Comparison of ENCODE assay signal across 8 cellular contexts in the genomic region with DNA sequence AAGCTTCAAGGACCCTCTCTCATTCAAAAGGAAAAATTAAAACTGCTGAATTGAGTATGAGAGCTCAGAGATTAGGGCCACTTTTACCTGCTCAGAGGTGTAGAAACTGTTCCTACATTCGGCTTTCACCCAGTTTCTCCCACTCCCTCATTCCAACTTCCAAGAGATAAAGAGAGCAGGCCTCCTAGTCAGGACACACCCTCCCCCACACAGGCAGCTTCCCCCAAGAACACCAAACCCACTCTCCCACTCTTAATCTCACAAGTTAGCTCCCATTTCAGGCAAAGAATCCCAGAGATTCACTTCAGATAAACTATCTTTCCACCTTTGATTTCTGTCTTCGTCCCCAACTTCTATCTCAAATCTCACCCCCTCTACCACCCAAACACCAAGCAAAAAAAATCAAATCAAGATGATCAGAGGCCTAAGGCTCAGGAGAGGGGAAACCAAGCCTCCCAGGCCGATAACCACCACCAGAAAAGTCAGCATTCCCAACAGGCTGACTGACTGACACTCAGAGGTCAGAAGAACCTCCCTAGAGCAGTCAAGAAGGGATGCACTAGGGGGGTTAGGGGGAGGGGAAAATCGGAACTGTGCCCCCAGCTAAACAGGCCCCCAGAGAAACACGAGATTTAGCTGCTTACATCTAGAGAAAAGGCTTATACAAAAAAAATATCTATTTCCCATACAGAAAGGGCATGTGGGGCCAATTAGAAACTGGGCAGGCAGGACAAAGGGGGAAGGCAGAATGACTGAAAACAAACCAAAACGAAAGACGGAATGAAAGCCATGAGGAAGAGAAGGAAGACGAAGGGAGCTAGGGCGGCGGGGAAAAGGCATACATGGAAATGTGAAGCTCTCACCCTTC. TPM values are rescaled to one million over a fixed set of nuclear protein-coding genes. Genes with fewer than 3 reads are reported as not detected.
DNase-seq lines count a peak whose midpoint lies in the region; ATAC-seq and TF ChIP-seq lines count a peak whose summit lies in the region.

No MANE protein-coding gene starts in this region.

- WGBS in GM23248 (ENCODE audit: low coverage in 1 of 2, low lambda C conversion rate in 2 of 2, missing lambda C conversion rate in 2 of 2), 2 experiments: 6 to 8% methylated on average over 10 of the region's 10 CpGs
- 1% methylated on average over 10 of the region's 10 CpGs for WGBS in smooth muscle cell (ENCODE audit: low lambda C conversion rate)

- H3K9me3 ChIP-seq in GM23248 (ENCODE audit: low read depth) (no peaks in the 10 kb centered on the region), smooth muscle cell (replicated peaks; ENCODE audit: low read depth) (no peaks in the 10 kb centered on the region)

- H3K9ac ChIP-seq in GM23248: peak overlapping the region; percentile 95
- H3K9ac ChIP-seq in smooth muscle cell (ENCODE audit: low read depth): peak overlapping the region; percentile 89

- H3K27me3 ChIP-seq in GM23248 (replicated peaks; ENCODE audit: insufficient read depth) (no peaks in the 10 kb centered on the region), smooth muscle cell (ENCODE audit: low read depth) (no peaks in the 10 kb centered on the region)

- no peak overlapping the region for H2AFZ ChIP-seq in GM23248
- H2AFZ ChIP-seq in smooth muscle cell (ENCODE audit: low read depth): no peak overlapping the region

- H3K27ac ChIP-seq in GM23248: peak overlapping the region; percentile 71
- H3K27ac ChIP-seq in smooth muscle cell (ENCODE audit: low read depth): peak overlapping the region; percentile 83

- peak overlapping the region; percentile 79 for H3K27ac Mint-ChIP-seq in activated CD4-positive, alpha-beta memory T cell treated with anti-CD3 and anti-CD28 coated beads, Interleukin-2, amount 10 ng/mL, durations not matched to agents 7 days and 5 days
- peak overlapping the region; percentile 93 for H3K27ac Mint-ChIP-seq in glutamatergic neuron (ENCODE audit: unreplicated experiment)

- POLR2A ChIA-PET in activated CD4-positive, alpha-beta memory T cell treated with anti-CD3 and anti-CD28 coated beads, Interleukin-2, amount 10 ng/mL, durations not matched to agents 7 days and 5 days (lab: Charles Lee): interaction anchor here (0.7 to 3.7 kb wide), 13 partner anchors 8 to 231 kb away, joined by 3 to 37 read pairs (median 4); partner anchors contain the start of genes ACIN1, C14orf119, CDH24 and RBM23

- peaks cover 5% of the 10 kb centered on the region; the same call in 1 of the 2 replicates for H4K20me1 ChIP-seq in GM23248 (ENCODE audit: insufficient read depth)
- peaks cover 43% of the 10 kb centered on the region for H4K20me1 ChIP-seq in smooth muscle cell (ENCODE audit: low read depth)

- in situ Hi-C loops in GM23248 (cut with MboI): no loop called here

- no peak for TF ChIP-seq CTCF in glutamatergic neuron (IDR thresholded peaks at IDR 0.05; ENCODE audit: partially characterized antibody, unreplicated experiment)
- TF ChIP-seq CTCF in smooth muscle cell (IDR thresholded peaks at IDR 0.05; ENCODE audit: borderline replicate concordance, insufficient read depth, poor library complexity, severe bottlenecking): no peak

- H3K27me3 Mint-ChIP-seq in activated CD4-positive, alpha-beta memory T cell treated with anti-CD3 and anti-CD28 coated beads, Interleukin-2, amount 10 ng/mL, durations not matched to agents 7 days and 5 days: no peaks in the 10 kb centered on the region
- H3K27me3 Mint-ChIP-seq in glutamatergic neuron (ENCODE audit: unreplicated experiment): peaks cover 7% of the 10 kb centered on the region

- peak overlapping the region; percentile 97 for H3K4me3 ChIP-seq in GM23248
- peak overlapping the region; percentile 76 for H3K4me3 ChIP-seq in smooth muscle cell

- H3F3A ChIP-seq in GM23248 (ENCODE audit: insufficient read depth): peaks cover 51% of the 10 kb centered on the region
- H3F3A ChIP-seq in smooth muscle cell (ENCODE audit: low read depth): peaks cover 24% of the 10 kb centered on the region

- peaks cover 60% of the 10 kb centered on the region for H3K36me3 Mint-ChIP-seq in activated CD4-positive, alpha-beta memory T cell treated with anti-CD3 and anti-CD28 coated beads, Interleukin-2, amount 10 ng/mL, durations not matched to agents 7 days and 5 days (ENCODE audit: low read depth)
- H3K36me3 Mint-ChIP-seq in glutamatergic neuron (ENCODE audit: unreplicated experiment): peaks cover 5% of the 10 kb centered on the region

- CTCF ChIA-PET in activated CD4-positive, alpha-beta memory T cell treated with anti-CD3 and anti-CD28 coated beads, Interleukin-2, amount 10 ng/mL, durations not matched to agents 7 days and 5 days (lab: Charles Lee): interaction anchor here (0.8 to 4.2 kb wide), 13 partner anchors 12 to 232 kb away, joined by 3 to 31 read pairs (median 5); partner anchors contain the start of genes ACIN1, AJUBA, C14orf119 and CDH24

- peak overlapping the region; percentile 97 for H3K4me3 Mint-ChIP-seq in activated CD4-positive, alpha-beta memory T cell treated with anti-CD3 and anti-CD28 coated beads, Interleukin-2, amount 10 ng/mL, durations not matched to agents 7 days and 5 days
- peak overlapping the region; percentile 94 for H3K4me3 Mint-ChIP-seq in glutamatergic neuron (ENCODE audit: unreplicated experiment)

- H3K4me1 Mint-ChIP-seq in activated CD4-positive, alpha-beta memory T cell treated with anti-CD3 and anti-CD28 coated beads, Interleukin-2, amount 10 ng/mL, durations not matched to agents 7 days and 5 days: peaks cover 37% of the 10 kb centered on the region
- H3K4me1 Mint-ChIP-seq in glutamatergic neuron (ENCODE audit: low read depth, unreplicated experiment): peaks cover 29% of the 10 kb centered on the region

- H3K79me2 ChIP-seq in GM23248 (ENCODE audit: insufficient read depth): peaks cover 97% of the 10 kb centered on the region
- H3K79me2 ChIP-seq in smooth muscle cell (ENCODE audit: low read depth): peaks cover 56% of the 10 kb centered on the region

- no peak for ATAC-seq in GM18867 (IDR thresholded peaks at IDR 0.05; ENCODE audit: unreplicated experiment)
- no peak for ATAC-seq in GM21526 (IDR thresholded peaks at IDR 0.05; ENCODE audit: low FRiP score, unreplicated experiment)

- no peaks in the 10 kb centered on the region for H3K9me3 Mint-ChIP-seq in activated CD4-positive, alpha-beta memory T cell treated with anti-CD3 and anti-CD28 coated beads, Interleukin-2, amount 10 ng/mL, durations not matched to agents 7 days and 5 days
- H3K9me3 Mint-ChIP-seq in glutamatergic neuron (ENCODE audit: unreplicated experiment): peaks cover 6% of the 10 kb centered on the region

- H3K4me1 ChIP-seq in GM23248 (ENCODE audit: insufficient read depth) (peaks cover 21% of the 10 kb centered on the region), smooth muscle cell (ENCODE audit: low read depth) (peaks cover 26% of the 10 kb centered on the region)

- DNase-seq in GM23248 (peak; percentile 43), glutamatergic neuron (no peak), smooth muscle cell (lab: John Stamatoyannopoulos, UW; ENCODE audit: unreplicated experiment) (no peak), iPS-NIHi7 (ENCODE audit: extremely low spot score) (no peak), NCI-H146 (lab: John Stamatoyannopoulos, UW) (no peak)
- DNase-seq in activated CD4-positive, alpha-beta memory T cell treated with anti-CD3 and anti-CD28 coated beads, Interleukin-2, amount 10 ng/mL, durations not matched to agents 7 days and 5 days: no peak

- H3K4me2 ChIP-seq in GM23248 (ENCODE audit: unreplicated experiment) (peak overlapping the region; percentile 97), smooth muscle cell (peak overlapping the region; percentile 91)

- no peaks in the 10 kb centered on the region for H3K9me2 ChIP-seq in GM23248 (ENCODE audit: insufficient read depth)

- H3K36me3 ChIP-seq in GM23248 (ENCODE audit: low read depth): peaks cover 33% of the 10 kb centered on the region
- peaks cover 7% of the 10 kb centered on the region for H3K36me3 ChIP-seq in smooth muscle cell (ENCODE audit: low read depth)

RNA-seq across cellular contexts. Expression of gene CDH24, which starts 13.2 kb away (rescaled TPM):
- 3.8 and 5.6 TPM in 2 replicates for total RNA-seq in GM23248 (2014; rRNA removed; shearing (Covaris generic))
- 1.0 and 1.5 TPM in 2 replicates for polyA plus RNA-seq in GM23248 (2016; fragmentation: Nextera tagmentation; extraction: Ambion mirVana)
- total RNA-seq in activated CD4-positive, alpha-beta memory T cell treated with anti-CD3 and anti-CD28 coated beads, Interleukin-2, amount 10 ng/mL, durations not matched to agents 7 days and 5 days: 1 to 10 TPM; 1.6 to 2.0 TPM
- total RNA-seq in glutamatergic neuron (ENCODE audit: unreplicated experiment): 164 TPM
- total RNA-seq in smooth muscle cell: 3.6 and 5.5 TPM in 2 replicates
- polyA plus RNA-seq in smooth muscle cell: 6.9 and 8.0 TPM in 2 replicates

RNA-seq across cellular contexts. Expression of gene ACIN1, which starts 24.4 kb away (rescaled TPM):
- 61.0 and 63.7 TPM in 2 replicates for total RNA-seq in GM23248 (2014; rRNA removed; shearing (Covaris generic))
- polyA plus RNA-seq in GM23248 (2016; fragmentation: Nextera tagmentation; extraction: Ambion mirVana) (28.8 and 35.5 TPM in 2 replicates), smooth muscle cell (33.7 and 39.3 TPM in 2 replicates)
- total RNA-seq in activated CD4-positive, alpha-beta memory T cell treated with anti-CD3 and anti-CD28 coated beads, Interleukin-2, amount 10 ng/mL, durations not matched to agents 7 days and 5 days: 100 to 1,000 TPM; 166 to 167 TPM
- total RNA-seq in glutamatergic neuron (ENCODE audit: unreplicated experiment) (341 TPM), smooth muscle cell (64.5 and 69.0 TPM in 2 replicates)

RNA-seq across cellular contexts. Expression of gene C14orf119, which starts 24.8 kb away (rescaled TPM):
- 48.7 and 55.5 TPM in 2 replicates for total RNA-seq in GM23248 (2014; rRNA removed; shearing (Covaris generic))
- polyA plus RNA-seq in GM23248 (2016; fragmentation: Nextera tagmentation; extraction: Ambion mirVana) (157 and 166 TPM in 2 replicates), smooth muscle cell (119 and 130 TPM in 2 replicates)
- total RNA-seq in activated CD4-positive, alpha-beta memory T cell treated with anti-CD3 and anti-CD28 coated beads, Interleukin-2, amount 10 ng/mL, durations not matched to agents 7 days and 5 days: 10 to 100 TPM; 49.2 to 55.5 TPM
- total RNA-seq in glutamatergic neuron (ENCODE audit: unreplicated experiment) (40.3 TPM), smooth muscle cell (54.1 and 57.2 TPM in 2 replicates)

RNA-seq across cellular contexts. Expression of gene PSMB11, which starts 28.5 kb away (rescaled TPM):
- total RNA-seq in GM23248 (2014; rRNA removed; shearing (Covaris generic)): not detected in 2 replicates
- polyA plus RNA-seq in GM23248 (2016; fragmentation: Nextera tagmentation; extraction: Ambion mirVana): not detected in 2 replicates
- not detected for total RNA-seq in activated CD4-positive, alpha-beta memory T cell treated with anti-CD3 and anti-CD28 coated beads, Interleukin-2, amount 10 ng/mL, durations not matched to agents 7 days and 5 days
- not detected for total RNA-seq in glutamatergic neuron (ENCODE audit: unreplicated experiment)
- total RNA-seq in smooth muscle cell: not detected in 2 replicates
- polyA plus RNA-seq in smooth muscle cell: not detected in 2 replicates

RNA-seq across cellular contexts. Expression of gene CIROP, which starts 34.3 kb away (rescaled TPM):
- not detected in 2 replicates for total RNA-seq in GM23248 (2014; rRNA removed; shearing (Covaris generic))
- 0.09 TPM in 1 of 2 replicates, not detected in the other for polyA plus RNA-seq in GM23248 (2016; fragmentation: Nextera tagmentation; extraction: Ambion mirVana)
- total RNA-seq in activated CD4-positive, alpha-beta memory T cell treated with anti-CD3 and anti-CD28 coated beads, Interleukin-2, amount 10 ng/mL, durations not matched to agents 7 days and 5 days: not detected
- total RNA-seq in glutamatergic neuron (ENCODE audit: unreplicated experiment): not detected
- not detected in 2 replicates for total RNA-seq in smooth muscle cell
- not detected in 2 replicates for polyA plus RNA-seq in smooth muscle cell

Comparison
In these comparisons a context has a peak if more than half of its experiments do, and no peak if none do; other contexts are left out.
1. RNA of gene CDH24, which starts 13.2 kb away (total RNA-seq): 164 TPM in glutamatergic neuron (single experiment); 3.6 to 5.5 TPM in smooth muscle cell, 3.8 to 5.6 TPM in GM23248 and 1.6 to 2.0 TPM in activated CD4-positive, alpha-beta memory T cell treated with anti-CD3 and anti-CD28 coated beads, Interleukin-2, amount 10 ng/mL, durations not matched to agents 7 days and 5 days; every median in the first group is over 10 times any median in the second.